2 cellular contexts compared by ENCODE assay signal in the genomic region with DNA sequence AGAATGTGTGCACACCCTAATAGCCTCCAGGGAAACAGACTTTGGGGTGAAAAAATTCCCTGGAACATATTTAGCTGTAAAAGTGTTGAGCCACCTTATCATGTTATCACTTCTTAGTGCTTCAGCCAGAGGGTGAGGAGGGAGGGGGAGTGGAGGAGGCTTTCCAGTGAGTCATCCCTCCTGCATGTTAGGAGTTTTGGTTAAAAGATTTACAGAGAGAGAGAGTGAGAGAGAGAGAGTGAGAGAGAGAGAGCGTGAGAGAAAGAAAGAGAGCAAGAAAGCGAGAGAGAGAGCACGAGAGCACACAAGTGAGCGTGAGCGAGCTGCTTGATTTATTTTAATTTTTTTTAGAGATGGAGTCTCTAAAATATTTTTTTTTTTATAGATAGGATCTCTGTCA.
TF ChIP-seq lines count a peak whose summit lies in the region.

No MANE protein-coding gene starts in this region.

TF ChIP-seq in HepG2, 621 proteins besides CTCF, POLR2A, EP300 and RAD21 (continued from another document):
- TF ChIP-seq, protein P1, sequence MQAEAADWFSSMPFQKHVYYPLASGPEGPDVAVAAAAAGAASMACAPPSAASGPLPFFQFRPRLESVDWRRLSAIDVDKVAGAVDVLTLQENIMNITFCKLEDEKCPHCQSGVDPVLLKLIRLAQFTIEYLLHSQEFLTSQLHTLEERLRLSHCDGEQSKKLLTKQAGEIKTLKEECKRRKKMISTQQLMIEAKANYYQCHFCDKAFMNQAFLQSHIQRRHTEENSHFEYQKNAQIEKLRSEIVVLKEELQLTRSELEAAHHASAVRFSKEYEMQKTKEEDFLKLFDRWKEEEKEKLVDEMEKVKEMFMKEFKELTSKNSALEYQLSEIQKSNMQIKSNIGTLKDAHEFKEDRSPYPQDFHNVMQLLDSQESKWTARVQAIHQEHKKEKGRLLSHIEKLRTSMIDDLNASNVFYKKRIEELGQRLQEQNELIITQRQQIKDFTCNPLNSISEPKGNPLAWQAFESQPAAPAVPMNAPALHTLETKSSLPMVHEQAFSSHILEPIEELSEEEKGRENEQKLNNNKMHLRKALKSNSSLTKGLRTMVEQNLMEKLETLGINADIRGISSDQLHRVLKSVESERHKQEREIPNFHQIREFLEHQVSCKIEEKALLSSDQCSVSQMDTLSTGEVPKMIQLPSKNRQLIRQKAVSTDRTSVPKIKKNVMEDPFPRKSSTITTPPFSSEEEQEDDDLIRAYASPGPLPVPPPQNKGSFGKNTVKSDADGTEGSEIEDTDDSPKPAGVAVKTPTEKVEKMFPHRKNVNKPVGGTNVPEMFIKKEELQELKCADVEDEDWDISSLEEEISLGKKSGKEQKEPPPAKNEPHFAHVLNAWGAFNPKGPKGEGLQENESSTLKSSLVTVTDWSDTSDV (CRISPR knock-in tag; IDR thresholded peaks at IDR 0.05) = no peak
- TF ChIP-seq ZSCAN21 (CRISPR knock-in tag; IDR thresholded peaks at IDR 0.05; ENCODE audit: borderline replicate concordance) (no peak), ZNF530 (CRISPR knock-in tag; IDR thresholded peaks at IDR 0.05; ENCODE audit: low read depth) (no peak), TEAD2 (CRISPR knock-in tag; IDR thresholded peaks at IDR 0.05) (no peak), MXD1 (CRISPR knock-in tag; IDR thresholded peaks at IDR 0.05) (no peak), ZNF839 (CRISPR knock-in tag; IDR thresholded peaks at IDR 0.05; ENCODE audit: borderline replicate concordance) (no peak), ZSCAN25 (CRISPR knock-in tag; IDR thresholded peaks at IDR 0.05) (no peak), ZNF468 (CRISPR knock-in tag; IDR thresholded peaks at IDR 0.05) (no peak), RXRB (CRISPR knock-in tag; IDR thresholded peaks at IDR 0.05; ENCODE audit: borderline replicate concordance) (no peak), ZNF672 (CRISPR knock-in tag; IDR thresholded peaks at IDR 0.05) (no peak)

TF ChIP-seq in GM12891, 5 proteins besides CTCF, POLR2A, EP300 and RAD21 (continued from another document):
- TF ChIP-seq PAX5 (IDR thresholded peaks at IDR 0.05; ENCODE audit: insufficient read depth, low read length, severe bottlenecking) = no peak
